1 cellular context compared by ENCODE assay signal in genomic region chr9:83817356-83818278, GRCh38.
TF ChIP-seq lines count a peak whose summit lies in the region.

Gene GKAP1 (minus strand): TSS chr9:83817769. CDS start chr9:83806517, 11,252 bp downstream.

TF ChIP-seq in IMR-90, 13 proteins besides CTCF, POLR2A, EP300 and RAD21:
- TF ChIP-seq MAZ (IDR thresholded peaks at IDR 0.05; ENCODE audit: borderline replicate concordance, low read depth, low read length) (peak; percentile 0; the same call in 1 of the 2 replicates), BHLHE40 (IDR thresholded peaks at IDR 0.05; ENCODE audit: low read depth, low read length) (peak; percentile 80)
